In genomic region chr11:117821431-117821830, GRCh38 we compare ENCODE assay signal across 24 cellular contexts. TPM values are rescaled to one million over a fixed set of nuclear protein-coding genes. Genes with fewer than 3 reads are reported as not detected.
DNase-seq lines count a peak whose midpoint lies in the region; ATAC-seq and TF ChIP-seq lines count a peak whose summit lies in the region.
"Had no signal": no experiment of that assay in that cellular context is flagged by ENCODE, and none has a peak within 500 bp of the region (broad histone marks: within the 10 kb centered on the region; RNA-seq: fewer than 3 reads in every experiment).

No MANE protein-coding gene starts in this region.

- peaks cover 67% of the 10 kb centered on the region for H3K4me1 Mint-ChIP-seq in activated naive CD8-positive, alpha-beta T cell (ENCODE audit: low read depth)
- peaks cover 71% of the 10 kb centered on the region for H3K4me1 Mint-ChIP-seq in activated naive CD8-positive, alpha-beta T cell treated with anti-CD3 and anti-CD28 coated beads, Interleukin-2, amount 50 U/mL, for 24 hours
- peaks cover 52% of the 10 kb centered on the region for H3K4me1 Mint-ChIP-seq in activated naive CD8-positive, alpha-beta T cell treated with anti-CD3 and anti-CD28 coated beads, Interleukin-2, amount 10 ng/mL, durations not matched to agents 7 days and 5 days
- H3K4me1 Mint-ChIP-seq in nephron, result peaks cover 54% of the 10 kb centered on the region

- POLR2A ChIA-PET in activated naive CD8-positive, alpha-beta T cell treated with anti-CD3 and anti-CD28 coated beads, Interleukin-2, amount 10 ng/mL, durations not matched to agents 7 days and 5 days (lab: Charles Lee), result no interaction called here

- DNase-seq in activated naive CD8-positive, alpha-beta T cell treated with anti-CD3 and anti-CD28 coated beads, Interleukin-2, amount 50 U/mL, for 24 hours, result no peak
- DNase-seq in activated naive CD8-positive, alpha-beta T cell treated with anti-CD3 and anti-CD28 coated beads, Interleukin-2, amount 10 ng/mL, durations not matched to agents 7 days and 5 days, result peak; percentile 37
- DNase-seq in NCI-H2081 treated with DMSO at 0.1 percent for 48 hours (lab: John Stamatoyannopoulos, UW) (no peak), GOT3 (lab: John Stamatoyannopoulos, UW) (no peak), SW 1271 (lab: John Stamatoyannopoulos, UW) (no peak)
- DNase-seq: NCI-H2029 treated with DMSO at 0.1 percent for 48 hours, NCI-H2227 treated with DMSO at 0.1 percent for 48 hours had no signal

- H3K27ac Mint-ChIP-seq in activated naive CD8-positive, alpha-beta T cell, result peak overlapping the region; percentile 84
- H3K27ac Mint-ChIP-seq in activated naive CD8-positive, alpha-beta T cell treated with anti-CD3 and anti-CD28 coated beads, Interleukin-2, amount 50 U/mL, for 24 hours, result no peak overlapping the region
- no peak overlapping the region for H3K27ac Mint-ChIP-seq in activated naive CD8-positive, alpha-beta T cell treated with anti-CD3 and anti-CD28 coated beads, Interleukin-2, amount 10 ng/mL, durations not matched to agents 7 days and 5 days
- H3K27ac Mint-ChIP-seq in nephron, result peak overlapping the region in 2 of 3 experiments; percentile 82 to 98
- H3K27ac Mint-ChIP-seq: endodermal cell, GM23338, mesothelial cell of epicardium had no signal

- ATAC-seq in activated naive CD8-positive, alpha-beta T cell treated with anti-CD3 and anti-CD28 coated beads, Interleukin-2, amount 50 U/mL, for 24 hours, result no peak
- ATAC-seq in activated naive CD8-positive, alpha-beta T cell treated with anti-CD3 and anti-CD28 coated beads, Interleukin-2, amount 10 ng/mL, durations not matched to agents 7 days and 5 days (ENCODE audit: low read depth), result no peak
- no peak for ATAC-seq in GM21786 (IDR thresholded peaks at IDR 0.05; ENCODE audit: unreplicated experiment)
- ATAC-seq: activated naive CD4-positive, alpha-beta T cell treated with anti-CD3 and anti-CD28 coated beads, Interleukin-2, amount 50 U/mL, for 72 hours; Right ventricle myocardium inferior had no signal

- H3K9me3 Mint-ChIP-seq in activated naive CD8-positive, alpha-beta T cell (ENCODE audit: low read depth), result no peaks in the 10 kb centered on the region
- H3K9me3 Mint-ChIP-seq in activated naive CD8-positive, alpha-beta T cell treated with anti-CD3 and anti-CD28 coated beads, Interleukin-2, amount 50 U/mL, for 24 hours, result no peaks in the 10 kb centered on the region
- no peaks in the 10 kb centered on the region for H3K9me3 Mint-ChIP-seq in activated naive CD8-positive, alpha-beta T cell treated with anti-CD3 and anti-CD28 coated beads, Interleukin-2, amount 10 ng/mL, durations not matched to agents 7 days and 5 days
- no peaks in the 10 kb centered on the region for H3K9me3 Mint-ChIP-seq in nephron
- H3K9me3 Mint-ChIP-seq: activated naive CD4-positive, alpha-beta T cell treated with anti-CD3 and anti-CD28 coated beads, Interleukin-2, amount 50 U/mL, for 72 hours; CD4-positive, alpha-beta memory T cell; endodermal cell; GM23338; mesothelial cell of epicardium; naive B cell; T-helper 1 cell treated with Interleukin-12 subunit alpha and Interleukin-12 subunit beta and Interleukin-4 antibody, amounts not matched to agents 30 μg/mL and 1 μg/mL, for 36 hours had no signal

- no peak for TF ChIP-seq CTCF in nephron (IDR thresholded peaks at IDR 0.05; ENCODE audit: unreplicated experiment in 3 of 3)

- H3K36me3 Mint-ChIP-seq in activated naive CD8-positive, alpha-beta T cell, result no peaks in the 10 kb centered on the region
- H3K36me3 Mint-ChIP-seq in activated naive CD8-positive, alpha-beta T cell treated with anti-CD3 and anti-CD28 coated beads, Interleukin-2, amount 50 U/mL, for 24 hours (ENCODE audit: low read depth), result peaks cover 5% of the 10 kb centered on the region
- H3K36me3 Mint-ChIP-seq in activated naive CD8-positive, alpha-beta T cell treated with anti-CD3 and anti-CD28 coated beads, Interleukin-2, amount 10 ng/mL, durations not matched to agents 7 days and 5 days, result no peaks in the 10 kb centered on the region
- H3K36me3 Mint-ChIP-seq in nephron (ENCODE audit: low read depth), result peaks cover 4% of the 10 kb centered on the region
- H3K36me3 Mint-ChIP-seq: activated naive CD4-positive, alpha-beta T cell treated with anti-CD3 and anti-CD28 coated beads, Interleukin-2, amount 50 U/mL, for 72 hours; CD4-positive, alpha-beta memory T cell; mesothelial cell of epicardium; naive B cell had no signal

- no peak overlapping the region for H3K4me3 Mint-ChIP-seq in activated naive CD8-positive, alpha-beta T cell
- H3K4me3 Mint-ChIP-seq in activated naive CD8-positive, alpha-beta T cell treated with anti-CD3 and anti-CD28 coated beads, Interleukin-2, amount 50 U/mL, for 24 hours, result no peak overlapping the region
- H3K4me3 Mint-ChIP-seq in activated naive CD8-positive, alpha-beta T cell treated with anti-CD3 and anti-CD28 coated beads, Interleukin-2, amount 10 ng/mL, durations not matched to agents 7 days and 5 days, result no peak overlapping the region
- H3K4me3 Mint-ChIP-seq in nephron, result peak overlapping the region in 1 of 3 experiments; percentile 13
- H3K4me3 Mint-ChIP-seq: CD4-positive, alpha-beta memory T cell; endodermal cell; GM23338; mesothelial cell of epicardium; naive B cell; T-helper 1 cell treated with Interleukin-12 subunit alpha and Interleukin-12 subunit beta and Interleukin-4 antibody, amounts not matched to agents 30 μg/mL and 1 μg/mL, for 36 hours had no signal

- H3K27me3 Mint-ChIP-seq in activated naive CD8-positive, alpha-beta T cell, result no peaks in the 10 kb centered on the region
- no peaks in the 10 kb centered on the region for H3K27me3 Mint-ChIP-seq in activated naive CD8-positive, alpha-beta T cell treated with anti-CD3 and anti-CD28 coated beads, Interleukin-2, amount 50 U/mL, for 24 hours
- H3K27me3 Mint-ChIP-seq in activated naive CD8-positive, alpha-beta T cell treated with anti-CD3 and anti-CD28 coated beads, Interleukin-2, amount 10 ng/mL, durations not matched to agents 7 days and 5 days, result no peaks in the 10 kb centered on the region
- H3K27me3 Mint-ChIP-seq in nephron (ENCODE audit: low read depth), result peaks cover 5% of the 10 kb centered on the region
- H3K27me3 Mint-ChIP-seq: CD4-positive, alpha-beta memory T cell had no signal

RNA-seq across cellular contexts. Expression of gene FXYD2, which starts 3.1 kb away (rescaled TPM):
- 10 to 100 TPM; 28.0 to 31.2 TPM for total RNA-seq in activated naive CD8-positive, alpha-beta T cell treated with anti-CD3 and anti-CD28 coated beads, Interleukin-2, amount 10 ng/mL, durations not matched to agents 7 days and 5 days
- total RNA-seq: A673, astrocyte, esophagus mucosa, fibroblast of villous mesenchyme, PC-9, suprapubic skin had no signal

RNA-seq across cellular contexts. Expression of gene DSCAML1, which starts 24.4 kb away (rescaled TPM):
- 1 to 10 TPM; 1.4 to 3.1 TPM for total RNA-seq in activated naive CD8-positive, alpha-beta T cell treated with anti-CD3 and anti-CD28 coated beads, Interleukin-2, amount 10 ng/mL, durations not matched to agents 7 days and 5 days
- total RNA-seq: A673, esophagus mucosa, fibroblast of villous mesenchyme, PC-9 had no signal

RNA-seq across cellular contexts. Expression of gene FXYD6, which starts 55.0 kb away (rescaled TPM):
- total RNA-seq in activated naive CD8-positive, alpha-beta T cell treated with anti-CD3 and anti-CD28 coated beads, Interleukin-2, amount 10 ng/mL, durations not matched to agents 7 days and 5 days, result under 1 TPM in 1 of 2 experiments, not detected in 1; 0.31 TPM
- total RNA-seq: CD4-positive, alpha-beta memory T cell; fibroblast of villous mesenchyme had no signal

Comparison
In these comparisons a context has a peak if more than half of its experiments do, and no peak if none do; other contexts are left out.
1. H3K27ac Mint-ChIP-seq: peak in activated naive CD8-positive, alpha-beta T cell (single experiment) and nephron (2 of 3); none in activated naive CD8-positive, alpha-beta T cell treated with anti-CD3 and anti-CD28 coated beads, Interleukin-2, amount 50 U/mL, for 24 hours (single experiment) and activated naive CD8-positive, alpha-beta T cell treated with anti-CD3 and anti-CD28 coated beads, Interleukin-2, amount 10 ng/mL, durations not matched to agents 7 days and 5 days (single experiment).